22 cellular contexts compared by ENCODE assay signal in genomic region chr15:69302929-69303328, GRCh38. TPM values are rescaled to one million over a fixed set of nuclear protein-coding genes. Genes with fewer than 3 reads are reported as not detected.
A peak's percentile ranks its signal among the peaks of the same experiment; 100 is the strongest.
DNase-seq lines count a peak whose midpoint lies in the region; ATAC-seq, FAIRE-seq and TF ChIP-seq lines count a peak whose summit lies in the region.
"Had no signal": no experiment of that assay in that cellular context is flagged by ENCODE, and none has a peak within 500 bp of the region (broad histone marks: within the 10 kb centered on the region; RNA-seq: fewer than 3 reads in every experiment).

No MANE protein-coding gene starts in this region.

- no peak overlapping the region for H3K27ac Mint-ChIP-seq in nephron progenitor cell
- H3K27ac Mint-ChIP-seq: CD4-positive, alpha-beta T cell; IgD-negative memory B cell had no signal

- peaks cover 15% of the 10 kb centered on the region; the same call in 1 of the 2 replicates for H3K23me2 ChIP-seq in H1 (ENCODE audit: low read depth, low read length)

- H2BK12ac ChIP-seq in H1 (ENCODE audit: low read depth, low read length), result no peak overlapping the region

- dilution Hi-C loops in IMR-90 (cut with HindIII; ENCODE audit: low sequenced_read_pairs, unreplicated experiment), result no loop called here

- peak overlapping the region; percentile 66; the same call in 2 of the 3 replicates for H2BK15ac ChIP-seq in IMR-90 (ENCODE audit: low read depth, low read length)
- H2BK15ac ChIP-seq in H1 (ENCODE audit: low read length), result no peak overlapping the region

- intact Hi-C loops in IMR-90 (cut with micrococcal nuclease) (no loop called here), transverse colon (cut with DNase I; ENCODE audit: low total_unique reads) (no loop called here)

- in situ Hi-C loops in IMR-90 (cut with MboI; ENCODE audit: low sequenced_read_pairs), result no loop called here
- in situ Hi-C loops in transverse colon (cut with MboI; ENCODE audit: low pct_ligation_motif_present in 1 of 4, low pct_unique_long_range_greater_than_20kb in 1 of 4, low sequenced_read_pairs in 3 of 4), result no loop called here

- H3K9me3 Mint-ChIP-seq in nephron progenitor cell, result no peaks in the 10 kb centered on the region
- H3K9me3 Mint-ChIP-seq: CD4-positive, alpha-beta T cell; T-cell had no signal

- TF ChIP-seq POLR2A in IMR-90 (IDR thresholded peaks at IDR 0.05; ENCODE audit: low read depth, low read length), result no peak
- TF ChIP-seq POLR2A in H1 (IDR thresholded peaks at IDR 0.05; ENCODE audit: control extremely low read depth in 1 of 2, low read depth in 2 of 2, low read length in 2 of 2), result no peak
- no peak for TF ChIP-seq POLR2A in transverse colon (IDR thresholded peaks at IDR 0.05)

- H2AK5ac ChIP-seq in IMR-90 (ENCODE audit: low read depth, low read length) (peak overlapping the region; percentile 67), H1 (ENCODE audit: low read depth, low read length) (0 out of 2 replicates have a peak overlapping the region, but pooled peaks have one; percentile 48)

- H2AFZ ChIP-seq in IMR-90 (replicated peaks; ENCODE audit: low read length, poor library complexity) (no peak overlapping the region), H1 (ENCODE audit: low read length) (no peak overlapping the region)
- H2AFZ ChIP-seq: PC-9 had no signal

- H2BK120ac ChIP-seq in IMR-90 (ENCODE audit: low read depth, low read length), result peak overlapping the region; percentile 96
- no peak overlapping the region for H2BK120ac ChIP-seq in H1 (replicated peaks; ENCODE audit: low read depth, low read length)

- H2BK20ac ChIP-seq in IMR-90 (ENCODE audit: low read depth, low read length) (peak overlapping the region; percentile 53), H1 (ENCODE audit: low read length) (no peak overlapping the region)

- no peak overlapping the region for H3K4me2 ChIP-seq in IMR-90 (ENCODE audit: low read depth, low read length)
- no peak overlapping the region for H3K4me2 ChIP-seq in H1 (ENCODE audit: insufficient read depth in 1 of 2, low read depth in 2 of 2, low read length in 2 of 2)
- H3K4me2 ChIP-seq: BLaER1, PC-9 had no signal

- H3K27me3 ChIP-seq in AG04450 (ENCODE audit: control insufficient read depth, insufficient read depth, low read length) (no peaks in the 10 kb centered on the region), IMR-90 (ENCODE audit: control insufficient read depth, insufficient read depth, low read length) (peaks cover 12% of the 10 kb centered on the region; the same call in 1 of the 2 replicates), H1 (replicated peaks in 1 of 4; ENCODE audit: control insufficient read depth in 3 of 4, extremely low read depth in 1 of 4, insufficient read depth in 3 of 4, low read length in 3 of 4) (peaks cover 7 to 27% (median 18%) of the 10 kb centered on the region in 4 experiments), transverse colon (peaks cover 18% of the 10 kb centered on the region)
- H3K27me3 ChIP-seq: BLaER1 had no signal

- H3K4me1 ChIP-seq in IMR-90 (ENCODE audit: control insufficient read depth, insufficient read depth, low read length) (peaks cover 25% of the 10 kb centered on the region), H1 (replicated peaks in 1 of 4; ENCODE audit: control insufficient read depth in 3 of 4, insufficient read depth in 4 of 4, low read length in 3 of 4) (peaks cover 5 to 20% (median 12%) of the 10 kb centered on the region in 4 experiments), transverse colon (peaks cover 0 to 38% (median 24%) of the 10 kb centered on the region in 4 donors)
- H3K4me1 ChIP-seq: BLaER1 had no signal

- no peaks in the 10 kb centered on the region for H3K36me3 ChIP-seq in IMR-90 (ENCODE audit: control insufficient read depth, insufficient read depth, low read length)
- H3K36me3 ChIP-seq in H1 (ENCODE audit: control insufficient read depth in 2 of 4, insufficient read depth in 4 of 4, low read length in 3 of 4), result no peaks in the 10 kb centered on the region; a peak in 2 of 8 replicates
- no peaks in the 10 kb centered on the region for H3K36me3 ChIP-seq in transverse colon
- H3K36me3 ChIP-seq: BLaER1, HAP-1 had no signal

- POLR2A ChIA-PET in AG04450 (lab: Yijun Ruan, JAX), result no interaction called here
- POLR2A ChIA-PET in IMR-90 (lab: Charles Lee; ENCODE audit: unreplicated experiment), result no interaction called here
- POLR2A ChIA-PET in H1 (lab: Charles Lee; ENCODE audit: partially characterized antibody), result no interaction called here

- H3K18ac ChIP-seq in IMR-90 (ENCODE audit: low read depth, low read length), result no peak overlapping the region; the same call in 1 of the 2 replicates
- peak overlapping the region; percentile 32 for H3K18ac ChIP-seq in H1 (ENCODE audit: extremely low read depth, low read length)

- no peak overlapping the region for H3K4me3 ChIP-seq in AG04450 (ENCODE audit: low read depth, low read length)
- H3K4me3 ChIP-seq in IMR-90 (ENCODE audit: insufficient read depth, low read depth, low read length), result no peak overlapping the region
- no peak overlapping the region for H3K4me3 ChIP-seq in H1 (ENCODE audit: extremely low read depth in 1 of 4, insufficient read depth in 2 of 4, low read depth in 3 of 4, low read length in 4 of 4)
- H3K4me3 ChIP-seq in transverse colon, result no peak overlapping the region
- H3K4me3 ChIP-seq: BLaER1, HAP-1, PC-9 had no signal

- H3K23ac ChIP-seq in IMR-90 (ENCODE audit: low read depth, low read length), result no peak overlapping the region
- H3K23ac ChIP-seq in H1 (ENCODE audit: insufficient read length), result no peak overlapping the region

- 0 out of 4 replicates have a peak, but pooled peaks cover 0 to 8% of the 10 kb centered on the region in 2 experiments for H3K79me1 ChIP-seq in IMR-90 (ENCODE audit: low read depth in 1 of 2, low read length in 2 of 2)
- H3K79me1 ChIP-seq in H1 (ENCODE audit: low read depth, low read length), result peaks cover 3% of the 10 kb centered on the region

- no peak for TF ChIP-seq RAD21 in IMR-90 (IDR thresholded peaks at IDR 0.05; ENCODE audit: low read length)
- TF ChIP-seq RAD21 in H1 (IDR thresholded peaks at IDR 0.05 in 1 of 2, conservative IDR thresholded peaks at IDR 0.05 in 1 of 2; ENCODE audit: low read depth in 2 of 2, low read length in 2 of 2), result no peak

- peak overlapping the region; percentile 84 for H3K27ac ChIP-seq in AG04450 (ENCODE audit: low read depth, low read length)
- H3K27ac ChIP-seq in IMR-90 (ENCODE audit: insufficient read depth, low read length), result peak overlapping the region; percentile 23; the same call in 1 of the 2 replicates
- no peak overlapping the region for H3K27ac ChIP-seq in H1 (ENCODE audit: low read depth, low read length)
- peak overlapping the region in 3 of 4 donors; percentile 66 to 71 (median 68) for H3K27ac ChIP-seq in transverse colon
- H3K27ac ChIP-seq: BLaER1, PC-9 had no signal

- DNase-seq in AG04450 (ENCODE audit: low read depth, low spot score) (no peak), IMR-90 (no peak), H1 (ENCODE audit: low read depth in 1 of 2, low spot score in 2 of 2) (no peak), transverse colon (no peak), nephron progenitor cell (no peak), SHP77 (lab: John Stamatoyannopoulos, UW) (no peak)
- DNase-seq in activated CD8-positive, alpha-beta memory T cell treated with anti-CD3 and anti-CD28 coated beads, Interleukin-2, amount 50 U/mL, for 48 hours, result no peak
- DNase-seq: CD4-positive, alpha-beta T cell; COR-L47; DMS 273 treated with DMSO at 0.1 percent for 48 hours; DND-41; NCI-H1417 treated with DMSO at 0.1 percent for 48 hours; NCI-H187; NCI-H2107; PC-9; T-cell had no signal

- H3K56ac ChIP-seq in IMR-90 (ENCODE audit: extremely low read depth, insufficient read depth, low read length) (no peak overlapping the region), H1 (replicated peaks; ENCODE audit: insufficient read length, low read depth, low read length) (no peak overlapping the region)

- H4K8ac ChIP-seq in IMR-90 (ENCODE audit: low read depth in 2 of 2, low read length in 2 of 2) (peak overlapping the region; percentile 17 to 29; a peak in 2 of 4 replicates), H1 (ENCODE audit: extremely low read depth, insufficient read depth, low read length) (no peak overlapping the region)

- TF ChIP-seq EP300 in H1 (IDR thresholded peaks at IDR 0.05; ENCODE audit: borderline replicate concordance in 1 of 2, low read depth in 2 of 2, low read length in 2 of 2) (no peak), transverse colon (IDR thresholded peaks at IDR 0.05; ENCODE audit: low read depth) (no peak)

- H3K36me3 Mint-ChIP-seq in nephron progenitor cell (ENCODE audit: low read depth), result no peaks in the 10 kb centered on the region
- H3K36me3 Mint-ChIP-seq: IgD-negative memory B cell, T-cell had no signal

- no peak for FAIRE-seq in H1 (lab: Jason Lieb, UNC)
- FAIRE-seq: A204.1, GM12891 had no signal

- H3K4me1 Mint-ChIP-seq in nephron progenitor cell, result peaks cover 23% of the 10 kb centered on the region

- H3K9me1 ChIP-seq in IMR-90 (ENCODE audit: insufficient read depth, low read length), result peaks cover 18% of the 10 kb centered on the region

- no peak overlapping the region for H2AK9ac ChIP-seq in IMR-90 (replicated peaks; ENCODE audit: low read depth, low read length, poor library complexity)

- H3K4ac ChIP-seq in IMR-90 (ENCODE audit: low read depth, low read length), result peak overlapping the region; percentile 86
- no peak overlapping the region for H3K4ac ChIP-seq in H1 (replicated peaks; ENCODE audit: insufficient read length, low read depth, low read length)

- H4K20me1 ChIP-seq in IMR-90 (ENCODE audit: insufficient read depth, low read length) (no peaks in the 10 kb centered on the region; the same call in 1 of the 2 replicates), H1 (replicated peaks in 1 of 2; ENCODE audit: control insufficient read depth in 1 of 2, insufficient read depth in 2 of 2, low read length in 2 of 2) (no peaks in the 10 kb centered on the region)
- H4K20me1 ChIP-seq: BLaER1 had no signal

- H2BK5ac ChIP-seq in IMR-90 (ENCODE audit: low read depth, low read length, poor library complexity, severe bottlenecking) (peak overlapping the region; percentile 97), H1 (ENCODE audit: low read depth, low read length) (no peak overlapping the region)

- peaks cover 51% of the 10 kb centered on the region for H3K27me3 Mint-ChIP-seq in nephron progenitor cell (ENCODE audit: low read depth, poor library complexity)

- H3K4me3 Mint-ChIP-seq in nephron progenitor cell, result no peak overlapping the region
- H3K4me3 Mint-ChIP-seq: CD4-positive, alpha-beta T cell; T-cell had no signal

- H4K91ac ChIP-seq in IMR-90 (ENCODE audit: insufficient read depth, low read depth, low read length) (peak overlapping the region; percentile 86; the same call in 1 of the 2 replicates), H1 (replicated peaks; ENCODE audit: insufficient read length, low read length) (no peak overlapping the region)

- no TSS peak for BruUV-seq in IMR-90 (replicated peaks; lab: Mats Ljungman, UMichigan)

- CTCF ChIA-PET in AG04450 (lab: Charles Lee) (interaction anchor here (0.7 to 1.0 kb wide), 2 partner anchors 9 to 91 kb away, joined by 3 to 6 read pairs; no protein-coding TSS in a partner anchor), IMR-90 (lab: Yijun Ruan, JAX) (no interaction called here), H1 (lab: Charles Lee; ENCODE audit: partially characterized antibody) (interaction anchor here (0.6 to 4.2 kb wide), 20 partner anchors 11 to 257 kb away, joined by 3 to 26 read pairs (median 4); no protein-coding TSS in a partner anchor)

- no peaks in the 10 kb centered on the region for H3K9me3 ChIP-seq in AG04450 (ENCODE audit: control insufficient read depth, insufficient read depth, low read length)
- no peaks in the 10 kb centered on the region for H3K9me3 ChIP-seq in IMR-90 (ENCODE audit: control insufficient read depth, insufficient read depth, low read length)
- no peaks in the 10 kb centered on the region for H3K9me3 ChIP-seq in H1 (ENCODE audit: insufficient read depth in 2 of 2, low read depth in 1 of 2, low read length in 1 of 2)
- no peaks in the 10 kb centered on the region for H3K9me3 ChIP-seq in transverse colon
- H3K9me3 ChIP-seq: BLaER1, HAP-1 had no signal

- TF ChIP-seq CTCF in AG04450 (IDR thresholded peaks at IDR 0.05; ENCODE audit: low read depth, low read length) (no peak), IMR-90 (conservative IDR thresholded peaks at IDR 0.05; ENCODE audit: low read depth, low read length) (no peak), H1 (IDR thresholded peaks at IDR 0.05; ENCODE audit: control extremely low read depth in 1 of 3, insufficient read depth in 1 of 3, low read depth in 1 of 3, low read length in 3 of 3) (no peak), transverse colon (IDR thresholded peaks at IDR 0.05) (no peak), nephron progenitor cell (IDR thresholded peaks at IDR 0.05) (no peak)

- H4K5ac ChIP-seq in IMR-90 (ENCODE audit: low read depth, low read length) (no peak overlapping the region), H1 (ENCODE audit: insufficient read length, low read depth, low read length) (no peak overlapping the region)

- no peaks in the 10 kb centered on the region for H3K79me2 ChIP-seq in H1 (ENCODE audit: control insufficient read depth in 1 of 2, insufficient read depth in 2 of 2, low read length in 2 of 2)

- H3K14ac ChIP-seq in IMR-90 (replicated peaks; ENCODE audit: low read depth, low read length) (peak overlapping the region; percentile 22; the same call in 1 of the 2 replicates), H1 (ENCODE audit: insufficient read length) (no peak overlapping the region)

- WGBS in IMR-90 (ENCODE audit: extremely low coverage in 2 of 2, insufficient read length in 1 of 2), 2 experiments, result 92% methylated on average over 2 of the region's 3 CpGs; no CpG with 5 or more reads in 1 of the 2 experiments
- WGBS in H1 (ENCODE audit: extremely low coverage in 1 of 2, insufficient coverage in 1 of 2, insufficient read length in 1 of 2, insufficient replicate concordance in 2 of 2, low coverage in 1 of 2, low lambda C conversion rate in 2 of 2, missing lambda C conversion rate in 1 of 2), 2 experiments, result 63% methylated on average over 3 of the region's 3 CpGs; no CpG with 5 or more reads in 1 of the 2 experiments
- 40 to 77% methylated on average over 2 to 3 of the region's 3 CpGs for WGBS in transverse colon (ENCODE audit: low coverage in 1 of 2), 2 donors

- H3K9ac ChIP-seq in IMR-90 (ENCODE audit: low read depth, low read length) (no peak overlapping the region), H1 (replicated peaks in 1 of 4; ENCODE audit: extremely low read depth in 1 of 4, low read depth in 3 of 4, low read length in 3 of 4) (no peak overlapping the region)
- H3K9ac ChIP-seq: BLaER1 had no signal

- ATAC-seq in IMR-90 (ENCODE audit: low read depth), result no peak
- ATAC-seq: SK-N-SH treated with all-trans-retinoic acid at 6 μM for 48 hours, T-cell had no signal

RNA-seq across cellular contexts. Expression of gene PAQR5, which starts 4.2 kb away (rescaled TPM):
- polyA plus RNA-seq in AG04450 (2011; rRNA removed), result 7.9 and 9.7 TPM in 2 replicates
- polyA minus RNA-seq in AG04450 (2011; rRNA and poly(A)+ RNA removed), result 17.8 and 18.3 TPM in 2 replicates
- 2.7 and 3.3 TPM in 2 replicates for total RNA-seq in IMR-90 (2012; rRNA removed)
- 2.3 and 3.1 TPM in 2 replicates for polyA plus RNA-seq in IMR-90 (2012; rRNA removed)
- 1.7 and 3.2 TPM in 2 replicates for polyA plus RNA-seq in IMR-90 (2012; cell fraction: cytosol; rRNA removed)
- polyA plus RNA-seq in IMR-90 (2012; cell fraction: nucleus; rRNA removed; ENCODE audit: low replicate concordance), result 0.87 and 1.6 TPM in 2 replicates
- 7.8 and 8.7 TPM in 2 replicates for total RNA-seq in H1 (2021; fragmentation: NEBNext Ultra II Directional; extraction: Animal tissue kit (Norgen Biotek cat#: 25700))
- 15.8 and 18.1 TPM in 2 replicates for polyA plus RNA-seq in H1 (2011; rRNA removed)
- 10.0 TPM for polyA plus RNA-seq in H1 (2011; cell fraction: cytosol; rRNA removed)
- polyA plus RNA-seq in H1 (2011; cell fraction: nucleus; rRNA removed), result 17.0 TPM
- polyA plus RNA-seq in H1 (2012, experiment 1 of 2), result 5.8 to 8.4 TPM (median 7.3 TPM) in 4 replicates
- polyA plus RNA-seq in H1 (2012, experiment 2 of 2), result 4.3 TPM
- 9.2 TPM for polyA plus RNA-seq in H1 (2013, experiment 1 of 2)
- 9.5 TPM for polyA plus RNA-seq in H1 (2013, experiment 2 of 2)
- 64.9 and 76.4 TPM in 2 replicates for polyA minus RNA-seq in H1 (2011; rRNA and poly(A)+ RNA removed)
- polyA minus RNA-seq in H1 (2011; cell fraction: cytosol; rRNA and poly(A)+ RNA removed), result 8.6 TPM
- 15.0 TPM for polyA minus RNA-seq in H1 (2011; cell fraction: nucleus; rRNA and poly(A)+ RNA removed)
- total RNA-seq in transverse colon, result 10 to 100 TPM; 21.1 to 80.0 (median 48.9) TPM
- total RNA-seq: CD4-positive, alpha-beta T cell had no signal
- polyA plus RNA-seq: IgD-negative memory B cell had no signal
